ENCODE assay signal across 8 cellular contexts in genomic region chr12:123268850-123269249, GRCh38. TPM values are rescaled to one million over a fixed set of nuclear protein-coding genes. Genes with fewer than 3 reads are reported as not detected.
DNase-seq lines count a peak whose midpoint lies in the region; ATAC-seq and TF ChIP-seq lines count a peak whose summit lies in the region.

No MANE protein-coding gene starts in this region.

- peak overlapping the region; percentile 38 for H3K27ac ChIP-seq in mesenchymal stem cell (ENCODE audit: low read length, poor library complexity, severe bottlenecking)
- H3K27ac ChIP-seq in temporal lobe (ENCODE audit: low read depth, low read length): peak overlapping the region; percentile 95

- H2BK5ac ChIP-seq in mesenchymal stem cell (ENCODE audit: low read depth, low read length, poor library complexity, severe bottlenecking): no peak overlapping the region

- no peak for DNase-seq in activated CD4-positive, alpha-beta T cell treated with anti-CD3 and anti-CD28 coated beads, Interleukin-2, amount 10 ng/mL, durations not matched to agents 7 days and 5 days
- no peak for DNase-seq in activated CD4-positive, alpha-beta T cell treated with anti-CD3 and anti-CD28 coated beads for 4 hours
- DNase-seq in astrocyte of the spinal cord (ENCODE audit: low read depth, low spot score) (no peak), mesenchymal stem cell (no peak), NCI-H1694 treated with DMSO at 0.1 percent for 48 hours (lab: John Stamatoyannopoulos, UW) (no peak), AG20443 (ENCODE audit: low spot score) (no peak)

- in situ Hi-C loops in astrocyte of the spinal cord (cut with HindIII; ENCODE audit: low sequenced_read_pairs): no loop called here

- peak overlapping the region; percentile 61 to 63 for H3K18ac ChIP-seq in mesenchymal stem cell (ENCODE audit: low read depth in 1 of 2, low read length in 2 of 2)

- no peak overlapping the region for H3K4me2 ChIP-seq in mesenchymal stem cell (ENCODE audit: low read length, poor library complexity, severe bottlenecking)

- no peaks in the 10 kb centered on the region for H3K27me3 ChIP-seq in mesenchymal stem cell (ENCODE audit: control insufficient read depth in 1 of 2, insufficient read depth in 1 of 2, low read length in 2 of 2)

- ATAC-seq in HG03280 (IDR thresholded peaks at IDR 0.05; ENCODE audit: unreplicated experiment): no peak

- TF ChIP-seq CTCF in astrocyte of the spinal cord (IDR thresholded peaks at IDR 0.05; ENCODE audit: low read depth, low read length): no peak

- peak overlapping the region; percentile 66 for H2AK5ac ChIP-seq in mesenchymal stem cell (ENCODE audit: low read length, severe bottlenecking)

- H3K9ac ChIP-seq in mesenchymal stem cell (ENCODE audit: low read length): peak overlapping the region; percentile 68

- CTCF ChIA-PET in activated CD4-positive, alpha-beta T cell treated with anti-CD3 and anti-CD28 coated beads, Interleukin-2, amount 10 ng/mL, durations not matched to agents 7 days and 5 days (lab: Charles Lee): interaction anchor here (0.8 to 3.9 kb wide), 3 partner anchors 31 to 474 kb away, joined by 3 to 15 read pairs (median 9); partner anchors contain the start of gene SBNO1

- peaks cover 8% of the 10 kb centered on the region for H3K79me1 ChIP-seq in mesenchymal stem cell (replicated peaks; ENCODE audit: low read length, poor library complexity, severe bottlenecking)

- H3K4me1 Mint-ChIP-seq in activated CD4-positive, alpha-beta T cell treated with anti-CD3 and anti-CD28 coated beads, Interleukin-2, amount 10 ng/mL, durations not matched to agents 7 days and 5 days: peaks cover 31% of the 10 kb centered on the region

- H3K4me1 ChIP-seq in mesenchymal stem cell (ENCODE audit: control insufficient read depth, insufficient read depth, low read depth, low read length): peaks cover 28% of the 10 kb centered on the region

- H3K36me3 ChIP-seq in mesenchymal stem cell (ENCODE audit: control insufficient read depth in 1 of 2, insufficient read depth in 2 of 2, low read depth in 1 of 2, low read length in 2 of 2): peaks cover 22 to 52% of the 10 kb centered on the region in 2 experiments

- peak overlapping the region in 1 of 2 experiments; percentile 77 for H3K14ac ChIP-seq in mesenchymal stem cell (ENCODE audit: low read length in 2 of 2)

- peak overlapping the region in 1 of 2 experiments; percentile 55 for H2BK12ac ChIP-seq in mesenchymal stem cell (ENCODE audit: low read length in 2 of 2)

- H3K27ac Mint-ChIP-seq in activated CD4-positive, alpha-beta T cell treated with anti-CD3 and anti-CD28 coated beads, Interleukin-2, amount 10 ng/mL, durations not matched to agents 7 days and 5 days: no peak overlapping the region

- H3K4ac ChIP-seq in mesenchymal stem cell (ENCODE audit: low read depth in 1 of 2, low read length in 2 of 2): peak overlapping the region; percentile 32 to 97

- H3K36me3 Mint-ChIP-seq in activated CD4-positive, alpha-beta T cell treated with anti-CD3 and anti-CD28 coated beads, Interleukin-2, amount 10 ng/mL, durations not matched to agents 7 days and 5 days (ENCODE audit: low read depth): peaks cover 2% of the 10 kb centered on the region

- peak overlapping the region; percentile 95 for H2BK120ac ChIP-seq in mesenchymal stem cell (ENCODE audit: low read depth, low read length)

- H3K4me3 ChIP-seq in astrocyte of the spinal cord (ENCODE audit: low read depth, low read length): peak overlapping the region; percentile 80
- H3K4me3 ChIP-seq in mesenchymal stem cell (ENCODE audit: insufficient read depth in 1 of 2, low read depth in 1 of 2, low read length in 2 of 2): peak overlapping the region in 1 of 2 experiments; percentile 70

- H4K8ac ChIP-seq in mesenchymal stem cell (ENCODE audit: low read length): peak overlapping the region; percentile 58

- no peaks in the 10 kb centered on the region for H3K27me3 Mint-ChIP-seq in activated CD4-positive, alpha-beta T cell treated with anti-CD3 and anti-CD28 coated beads, Interleukin-2, amount 10 ng/mL, durations not matched to agents 7 days and 5 days

- WGBS in mesenchymal stem cell: 95% methylated on average over 13 of the region's 13 CpGs

- no peak overlapping the region for H3K23ac ChIP-seq in mesenchymal stem cell (ENCODE audit: low read length in 2 of 2)

- H3K4me3 Mint-ChIP-seq in activated CD4-positive, alpha-beta T cell treated with anti-CD3 and anti-CD28 coated beads, Interleukin-2, amount 10 ng/mL, durations not matched to agents 7 days and 5 days: peak overlapping the region; percentile 32

- H3K9me3 Mint-ChIP-seq in activated CD4-positive, alpha-beta T cell treated with anti-CD3 and anti-CD28 coated beads, Interleukin-2, amount 10 ng/mL, durations not matched to agents 7 days and 5 days: no peaks in the 10 kb centered on the region

- no peaks in the 10 kb centered on the region for H3K9me3 ChIP-seq in mesenchymal stem cell (ENCODE audit: control insufficient read depth, low read length)

- peak overlapping the region; percentile 65 for H4K91ac ChIP-seq in mesenchymal stem cell (ENCODE audit: low read length)

- peak overlapping the region; percentile 12 for H2BK15ac ChIP-seq in mesenchymal stem cell (ENCODE audit: low read depth, poor library complexity, severe bottlenecking)

- no peak overlapping the region for H2AFZ ChIP-seq in mesenchymal stem cell (ENCODE audit: low read depth, low read length)

- POLR2A ChIA-PET in activated CD4-positive, alpha-beta T cell treated with anti-CD3 and anti-CD28 coated beads, Interleukin-2, amount 10 ng/mL, durations not matched to agents 7 days and 5 days (lab: Charles Lee): no interaction called here

RNA-seq across cellular contexts. Expression of gene CDK2AP1, which starts 2.8 kb away (rescaled TPM):
- total RNA-seq in activated CD4-positive, alpha-beta T cell treated with anti-CD3 and anti-CD28 coated beads, Interleukin-2, amount 10 ng/mL, durations not matched to agents 7 days and 5 days: 10 to 100 TPM; 28.7 to 34.3 TPM
- polyA plus RNA-seq in mesenchymal stem cell (2013, experiment 1 of 2): 339 TPM
- 346 TPM for polyA plus RNA-seq in mesenchymal stem cell (2013, experiment 2 of 2)
- total RNA-seq in temporal lobe: 67.6 TPM

RNA-seq across cellular contexts. Expression of gene MTRFR, which starts 35.6 kb away (rescaled TPM):
- total RNA-seq in activated CD4-positive, alpha-beta T cell treated with anti-CD3 and anti-CD28 coated beads, Interleukin-2, amount 10 ng/mL, durations not matched to agents 7 days and 5 days: 10 to 100 TPM; 29.2 to 30.8 TPM
- 11.6 TPM for polyA plus RNA-seq in mesenchymal stem cell (2013, experiment 1 of 2)
- polyA plus RNA-seq in mesenchymal stem cell (2013, experiment 2 of 2): 12.5 TPM
- 11.1 TPM for total RNA-seq in temporal lobe

RNA-seq across cellular contexts. Expression of gene MPHOSPH9, which starts 35.9 kb away (rescaled TPM):
- total RNA-seq in activated CD4-positive, alpha-beta T cell treated with anti-CD3 and anti-CD28 coated beads, Interleukin-2, amount 10 ng/mL, durations not matched to agents 7 days and 5 days: 100 to 1,000 TPM; 134 to 162 TPM
- 10.9 TPM for polyA plus RNA-seq in mesenchymal stem cell (2013, experiment 1 of 2)
- 11.2 TPM for polyA plus RNA-seq in mesenchymal stem cell (2013, experiment 2 of 2)
- 65.4 TPM for total RNA-seq in temporal lobe
